ENCODE assay signal across 8 cellular contexts in the genomic region with DNA sequence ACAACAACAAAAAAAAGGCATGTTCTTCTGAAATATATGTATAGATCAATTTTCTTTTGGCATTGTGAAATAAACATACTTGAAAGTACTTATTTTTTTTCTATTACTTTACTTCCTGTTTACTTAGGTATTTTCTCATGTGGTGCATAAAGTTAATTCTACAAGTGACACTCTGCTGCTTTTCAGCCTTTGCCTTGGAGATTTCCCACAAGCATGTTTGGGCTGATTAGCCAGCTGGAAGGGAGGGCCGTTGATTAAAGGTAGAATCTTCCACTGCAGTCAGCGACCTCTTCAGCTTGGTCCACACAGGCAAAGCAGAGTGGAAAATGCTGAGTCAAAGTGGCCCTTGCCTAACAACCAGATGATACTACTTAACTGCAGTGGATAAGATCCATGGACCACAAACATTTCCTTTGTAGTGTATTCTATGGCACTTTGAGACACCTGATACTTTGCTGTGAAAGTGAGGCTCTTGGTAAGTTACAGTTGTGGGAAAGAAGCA.
DNase-seq lines count a peak whose midpoint lies in the region; ATAC-seq and TF ChIP-seq lines count a peak whose summit lies in the region.

No MANE protein-coding gene starts in this region.

- H3K9me2 ChIP-seq in PC-3 (replicated peaks; ENCODE audit: low read length) = no peaks in the 10 kb centered on the region

- no peaks in the 10 kb centered on the region for H3K36me3 ChIP-seq in mammary epithelial cell (ENCODE audit: insufficient read depth, low read length)
- no peaks in the 10 kb centered on the region for H3K36me3 ChIP-seq in PC-3 (ENCODE audit: low read depth, low read length)

- no peak for TF ChIP-seq CTCF in mammary epithelial cell (conservative IDR thresholded peaks at IDR 0.05 in 1 of 2, IDR thresholded peaks at IDR 0.05 in 1 of 2; ENCODE audit: extremely low read depth in 1 of 2, insufficient read depth in 1 of 2, low read depth in 1 of 2, low read length in 2 of 2)
- no peak for TF ChIP-seq CTCF in MCF 10A (IDR thresholded peaks at IDR 0.05; ENCODE audit: unreplicated experiment)
- TF ChIP-seq CTCF in PC-3 (conservative IDR thresholded peaks at IDR 0.05; ENCODE audit: low read depth, low read length) = no peak
- TF ChIP-seq CTCF in dorsolateral prefrontal cortex (IDR thresholded peaks at IDR 0.05 in 54 of 56, conservative IDR thresholded peaks at IDR 0.05 in 2 of 56; ENCODE audit: low read depth in 1 of 56, partially characterized antibody in 56 of 56) = no peak

- H3K79me2 ChIP-seq in mammary epithelial cell (ENCODE audit: insufficient read depth, low read length) (no peaks in the 10 kb centered on the region), PC-3 (ENCODE audit: low read length) (no peaks in the 10 kb centered on the region)

- no peak overlapping the region for H3K27ac Mint-ChIP-seq in MCF 10A (ENCODE audit: low read depth, unreplicated experiment)

- no peak overlapping the region for H3K4me3 Mint-ChIP-seq in MCF 10A (ENCODE audit: unreplicated experiment)

- no peak overlapping the region for H3K4me2 ChIP-seq in mammary epithelial cell (ENCODE audit: insufficient read depth, low read depth, low read length)
- H3K4me2 ChIP-seq in PC-3 (ENCODE audit: low read length) = no peak overlapping the region

- dilution Hi-C loops in mammary epithelial cell (cut with HindIII; ENCODE audit: low sequenced_read_pairs) = no loop called here

- H4K20me1 ChIP-seq in mammary epithelial cell (ENCODE audit: insufficient read depth, low read length) (no peaks in the 10 kb centered on the region), PC-3 (ENCODE audit: low read length) (no peaks in the 10 kb centered on the region)

- H3K27me3 ChIP-seq in mammary epithelial cell (ENCODE audit: insufficient read depth, low read length) (no peaks in the 10 kb centered on the region), PC-3 (ENCODE audit: low read length) (no peaks in the 10 kb centered on the region), dorsolateral prefrontal cortex (no peaks in the 10 kb centered on the region)

- no peak overlapping the region for H2AFZ ChIP-seq in mammary epithelial cell (ENCODE audit: low read depth, low read length)
- H2AFZ ChIP-seq in PC-3 (ENCODE audit: low read length) = no peak overlapping the region

- H3K4me1 ChIP-seq in mammary epithelial cell (ENCODE audit: insufficient read depth, low read length) (no peaks in the 10 kb centered on the region), PC-3 (ENCODE audit: insufficient read depth, low read length) (peaks cover 50% of the 10 kb centered on the region)

- H3K36me3 Mint-ChIP-seq in MCF 10A (ENCODE audit: insufficient read depth, unreplicated experiment) = no peaks in the 10 kb centered on the region

- in situ Hi-C loops in mammary epithelial cell (cut with MboI; ENCODE audit: low sequenced_read_pairs in 2 of 2) = loop anchor here in 1 of 2 donors (10.0 kb wide), 1 partner anchor 188 kb away; no protein-coding TSS in a partner anchor

- ATAC-seq in HG02884 (IDR thresholded peaks at IDR 0.05; ENCODE audit: unreplicated experiment) = peak; percentile 84
- ATAC-seq in PC-3 = no peak

- POLR2A ChIA-PET in MCF 10A (lab: Yijun Ruan, JAX) = no interaction called here
- POLR2A ChIA-PET in PC-3 (lab: Charles Lee; ENCODE audit: unreplicated experiment) = no interaction called here

- DNase-seq in mammary epithelial cell = peak; percentile 21
- DNase-seq in MCF 10A (ENCODE audit: unreplicated experiment) = no peak
- DNase-seq in PC-3 = peak; percentile 43
- DNase-seq in iPS-NIHi7 (ENCODE audit: extremely low spot score) = peak; percentile 18
- DNase-seq in HuH-7.5 (ENCODE audit: low spot score) = no peak
- no peak for DNase-seq in dorsolateral prefrontal cortex
- DNase-seq in cerebellar nuclear complex (lab: John Stamatoyannopoulos, UW) = no peak

- H3F3A ChIP-seq in PC-3 (ENCODE audit: low read length, unreplicated experiment) = no peaks in the 10 kb centered on the region

- H3K4me3 ChIP-seq in mammary epithelial cell (replicated peaks in 1 of 3; ENCODE audit: insufficient read depth in 1 of 3, low read depth in 2 of 3, low read length in 3 of 3) (no peak overlapping the region), PC-3 (ENCODE audit: low read length) (no peak overlapping the region), dorsolateral prefrontal cortex (no peak overlapping the region)

- H3K9me3 Mint-ChIP-seq in MCF 10A (ENCODE audit: unreplicated experiment) = no peaks in the 10 kb centered on the region

- no peaks in the 10 kb centered on the region for H3K9me3 ChIP-seq in mammary epithelial cell (replicated peaks; ENCODE audit: insufficient read depth, low read length)
- no peaks in the 10 kb centered on the region for H3K9me3 ChIP-seq in PC-3 (ENCODE audit: low read length)

- CTCF ChIA-PET in mammary epithelial cell (lab: Charles Lee; ENCODE audit: low non-redundant PET) (no interaction called here), MCF 10A (lab: Yijun Ruan, JAX) (interaction anchor here (0.7 kb wide), 1 partner anchor 951 kb away, joined by 5 read pairs; no protein-coding TSS in a partner anchor), PC-3 (lab: Charles Lee) (no interaction called here)

- no peaks in the 10 kb centered on the region for H3K27me3 Mint-ChIP-seq in MCF 10A (ENCODE audit: insufficient read depth, unreplicated experiment)

- 95% methylated on average over 2 of the region's 2 CpGs for WGBS in mammary epithelial cell (ENCODE audit: low coverage, missing lambda C conversion rate)

- H3K27ac ChIP-seq in mammary epithelial cell (ENCODE audit: insufficient read depth, low read depth, low read length) = no peak overlapping the region
- peak overlapping the region; percentile 42 for H3K27ac ChIP-seq in PC-3 (ENCODE audit: low read length)
- H3K27ac ChIP-seq in dorsolateral prefrontal cortex = no peak overlapping the region

- BruUV-seq in mammary epithelial cell (replicated peaks; lab: Mats Ljungman, UMichigan) (no TSS peak), MCF 10A (replicated peaks; lab: Mats Ljungman, UMichigan) (no TSS peak), PC-3 (replicated peaks; lab: Mats Ljungman, UMichigan) (no TSS peak)

- no peaks in the 10 kb centered on the region for H3K4me1 Mint-ChIP-seq in MCF 10A (ENCODE audit: insufficient read depth, unreplicated experiment)

- H3K9ac ChIP-seq in mammary epithelial cell (ENCODE audit: insufficient read depth, low read length) (no peak overlapping the region), PC-3 (ENCODE audit: low read length) (no peak overlapping the region)

- intact Hi-C loops in mammary epithelial cell (cut with micrococcal nuclease) = no loop called here
- intact Hi-C loops in MCF 10A (cut with micrococcal nuclease) = no loop called here
- intact Hi-C loops in PC-3 (cut with micrococcal nuclease) = no loop called here
- intact Hi-C loops in dorsolateral prefrontal cortex (cut with DNase I) = no loop called here

Comparison
In these comparisons a context has a peak if more than half of its experiments do, and no peak if none do; other contexts are left out.
1. DNase-seq: peak in mammary epithelial cell (single experiment), PC-3 (single experiment) and iPS-NIHi7 (single experiment); none in MCF 10A (single experiment), HuH-7.5 (single experiment), dorsolateral prefrontal cortex (0 of 10) and cerebellar nuclear complex (0 of 2).